1 cellular context compared by ENCODE assay signal in the genomic region with DNA sequence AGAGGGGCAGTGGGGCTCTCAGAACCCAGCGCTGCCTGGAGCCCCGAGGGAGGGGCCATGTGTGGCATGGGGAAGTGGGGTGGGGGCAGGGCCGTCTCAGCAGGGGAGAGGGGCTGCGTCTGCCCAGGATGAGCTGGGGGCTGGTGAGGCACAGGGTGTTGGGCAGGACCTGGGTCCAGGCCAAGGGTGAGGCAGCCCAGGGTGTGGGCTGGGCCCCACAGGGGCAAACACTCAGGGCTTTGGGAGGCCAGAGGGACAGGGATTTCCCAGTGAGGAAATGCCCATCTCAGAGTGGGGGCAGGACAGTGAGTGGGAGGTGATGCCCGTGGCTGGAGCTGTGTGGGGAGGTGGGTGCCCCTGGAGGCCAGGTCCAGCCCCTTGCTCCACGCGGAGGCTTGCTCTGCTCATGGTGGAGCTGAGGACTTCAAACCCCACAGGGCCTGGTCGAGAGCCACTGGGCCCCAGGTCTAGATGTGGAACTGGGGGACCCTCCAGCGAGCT.
TF ChIP-seq lines count a peak whose summit lies in the region.

No MANE protein-coding gene starts in this region.

TF ChIP-seq in HEK293, 187 proteins besides CTCF, POLR2A, EP300 and RAD21 (continued from another document and continues in another):
- TF ChIP-seq, protein P1, sequence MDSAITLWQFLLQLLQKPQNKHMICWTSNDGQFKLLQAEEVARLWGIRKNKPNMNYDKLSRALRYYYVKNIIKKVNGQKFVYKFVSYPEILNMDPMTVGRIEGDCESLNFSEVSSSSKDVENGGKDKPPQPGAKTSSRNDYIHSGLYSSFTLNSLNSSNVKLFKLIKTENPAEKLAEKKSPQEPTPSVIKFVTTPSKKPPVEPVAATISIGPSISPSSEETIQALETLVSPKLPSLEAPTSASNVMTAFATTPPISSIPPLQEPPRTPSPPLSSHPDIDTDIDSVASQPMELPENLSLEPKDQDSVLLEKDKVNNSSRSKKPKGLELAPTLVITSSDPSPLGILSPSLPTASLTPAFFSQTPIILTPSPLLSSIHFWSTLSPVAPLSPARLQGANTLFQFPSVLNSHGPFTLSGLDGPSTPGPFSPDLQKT (IDR thresholded peaks at IDR 0.05; ENCODE audit: borderline replicate concordance, low read depth, low read length) = no peak
- no peak for TF ChIP-seq KLF10 (tag by site-specific recombination; IDR thresholded peaks at IDR 0.05)
- TF ChIP-seq ZNF792 (tag by site-specific recombination; IDR thresholded peaks at IDR 0.05) = no peak
- no peak for TF ChIP-seq TRIM28 (IDR thresholded peaks at IDR 0.05; ENCODE audit: borderline replicate concordance, low read length)
- no peak for TF ChIP-seq ZNF350 (tag by site-specific recombination; IDR thresholded peaks at IDR 0.05)
- TF ChIP-seq ZNF501 (tag by site-specific recombination; IDR thresholded peaks at IDR 0.05) = no peak
- TF ChIP-seq ZBTB8A (tag by site-specific recombination; IDR thresholded peaks at IDR 0.05) = 0 out of 2 replicates have a peak, but pooled peaks have one; percentile 6
- TF ChIP-seq GLIS1 (tag by site-specific recombination; IDR thresholded peaks at IDR 0.05) = peak; percentile 77
- no peak for TF ChIP-seq ZNF629 (tag by site-specific recombination; IDR thresholded peaks at IDR 0.05)
- peak; percentile 74 for TF ChIP-seq GLIS2 (tag by site-specific recombination; IDR thresholded peaks at IDR 0.05)
- TF ChIP-seq SP3 (tag by site-specific recombination; IDR thresholded peaks at IDR 0.05) = no peak
- TF ChIP-seq ZNF433 (tag by site-specific recombination; IDR thresholded peaks at IDR 0.05; ENCODE audit: low read depth) = no peak
- TF ChIP-seq ZNF302 (tag by site-specific recombination; IDR thresholded peaks at IDR 0.05; ENCODE audit: low read depth) = no peak
- TF ChIP-seq ZFP37 (tag by site-specific recombination; IDR thresholded peaks at IDR 0.05) = no peak
- TF ChIP-seq ZNF324 (tag by site-specific recombination; IDR thresholded peaks at IDR 0.05) = no peak
- TF ChIP-seq FEZF1 (tag by site-specific recombination; IDR thresholded peaks at IDR 0.05) = no peak
- TF ChIP-seq, protein P2, sequence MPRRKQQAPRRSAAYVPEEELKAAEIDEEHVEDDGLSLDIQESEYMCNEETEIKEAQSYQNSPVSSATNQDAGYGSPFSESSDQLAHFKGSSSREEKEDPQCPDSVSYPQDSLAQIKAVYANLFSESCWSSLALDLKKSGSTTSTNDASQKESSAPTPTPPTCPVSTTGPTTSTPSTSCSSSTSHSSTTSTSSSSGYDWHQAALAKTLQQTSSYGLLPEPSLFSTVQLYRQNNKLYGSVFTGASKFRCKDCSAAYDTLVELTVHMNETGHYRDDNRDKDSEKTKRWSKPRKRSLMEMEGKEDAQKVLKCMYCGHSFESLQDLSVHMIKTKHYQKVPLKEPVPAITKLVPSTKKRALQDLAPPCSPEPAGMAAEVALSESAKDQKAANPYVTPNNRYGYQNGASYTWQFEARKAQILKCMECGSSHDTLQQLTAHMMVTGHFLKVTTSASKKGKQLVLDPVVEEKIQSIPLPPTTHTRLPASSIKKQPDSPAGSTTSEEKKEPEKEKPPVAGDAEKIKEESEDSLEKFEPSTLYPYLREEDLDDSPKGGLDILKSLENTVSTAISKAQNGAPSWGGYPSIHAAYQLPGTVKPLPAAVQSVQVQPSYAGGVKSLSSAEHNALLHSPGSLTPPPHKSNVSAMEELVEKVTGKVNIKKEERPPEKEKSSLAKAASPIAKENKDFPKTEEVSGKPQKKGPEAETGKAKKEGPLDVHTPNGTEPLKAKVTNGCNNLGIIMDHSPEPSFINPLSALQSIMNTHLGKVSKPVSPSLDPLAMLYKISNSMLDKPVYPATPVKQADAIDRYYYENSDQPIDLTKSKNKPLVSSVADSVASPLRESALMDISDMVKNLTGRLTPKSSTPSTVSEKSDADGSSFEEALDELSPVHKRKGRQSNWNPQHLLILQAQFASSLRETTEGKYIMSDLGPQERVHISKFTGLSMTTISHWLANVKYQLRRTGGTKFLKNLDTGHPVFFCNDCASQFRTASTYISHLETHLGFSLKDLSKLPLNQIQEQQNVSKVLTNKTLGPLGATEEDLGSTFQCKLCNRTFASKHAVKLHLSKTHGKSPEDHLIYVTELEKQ (tag by site-specific recombination; IDR thresholded peaks at IDR 0.05; ENCODE audit: borderline replicate concordance) = no peak
- no peak for TF ChIP-seq ZNF768 (tag by site-specific recombination; IDR thresholded peaks at IDR 0.05)
- no peak for TF ChIP-seq ZNF404 (tag by site-specific recombination; IDR thresholded peaks at IDR 0.05)
- TF ChIP-seq ZNF274 (IDR thresholded peaks at IDR 0.05; ENCODE audit: low read length) = no peak
- TF ChIP-seq ZNF274 (tag by site-specific recombination; IDR thresholded peaks at IDR 0.05; ENCODE audit: borderline replicate concordance) = no peak
- no peak for TF ChIP-seq ZNF843 (tag by site-specific recombination; IDR thresholded peaks at IDR 0.05)
- TF ChIP-seq, protein P3, sequence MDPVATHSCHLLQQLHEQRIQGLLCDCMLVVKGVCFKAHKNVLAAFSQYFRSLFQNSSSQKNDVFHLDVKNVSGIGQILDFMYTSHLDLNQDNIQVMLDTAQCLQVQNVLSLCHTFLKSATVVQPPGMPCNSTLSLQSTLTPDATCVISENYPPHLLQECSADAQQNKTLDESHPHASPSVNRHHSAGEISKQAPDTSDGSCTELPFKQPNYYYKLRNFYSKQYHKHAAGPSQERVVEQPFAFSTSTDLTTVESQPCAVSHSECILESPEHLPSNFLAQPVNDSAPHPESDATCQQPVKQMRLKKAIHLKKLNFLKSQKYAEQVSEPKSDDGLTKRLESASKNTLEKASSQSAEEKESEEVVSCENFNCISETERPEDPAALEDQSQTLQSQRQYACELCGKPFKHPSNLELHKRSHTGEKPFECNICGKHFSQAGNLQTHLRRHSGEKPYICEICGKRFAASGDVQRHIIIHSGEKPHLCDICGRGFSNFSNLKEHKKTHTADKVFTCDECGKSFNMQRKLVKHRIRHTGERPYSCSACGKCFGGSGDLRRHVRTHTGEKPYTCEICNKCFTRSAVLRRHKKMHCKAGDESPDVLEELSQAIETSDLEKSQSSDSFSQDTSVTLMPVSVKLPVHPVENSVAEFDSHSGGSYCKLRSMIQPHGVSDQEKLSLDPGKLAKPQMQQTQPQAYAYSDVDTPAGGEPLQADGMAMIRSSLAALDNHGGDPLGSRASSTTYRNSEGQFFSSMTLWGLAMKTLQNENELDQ (tag by site-specific recombination; IDR thresholded peaks at IDR 0.05; ENCODE audit: low read depth) = no peak
- TF ChIP-seq KLF8 (tag by site-specific recombination; IDR thresholded peaks at IDR 0.05) = no peak
- no peak for TF ChIP-seq KLF7 (tag by site-specific recombination; IDR thresholded peaks at IDR 0.05; ENCODE audit: borderline replicate concordance)
- no peak for TF ChIP-seq SCRT2 (tag by site-specific recombination; IDR thresholded peaks at IDR 0.05)
- TF ChIP-seq, protein P4, sequence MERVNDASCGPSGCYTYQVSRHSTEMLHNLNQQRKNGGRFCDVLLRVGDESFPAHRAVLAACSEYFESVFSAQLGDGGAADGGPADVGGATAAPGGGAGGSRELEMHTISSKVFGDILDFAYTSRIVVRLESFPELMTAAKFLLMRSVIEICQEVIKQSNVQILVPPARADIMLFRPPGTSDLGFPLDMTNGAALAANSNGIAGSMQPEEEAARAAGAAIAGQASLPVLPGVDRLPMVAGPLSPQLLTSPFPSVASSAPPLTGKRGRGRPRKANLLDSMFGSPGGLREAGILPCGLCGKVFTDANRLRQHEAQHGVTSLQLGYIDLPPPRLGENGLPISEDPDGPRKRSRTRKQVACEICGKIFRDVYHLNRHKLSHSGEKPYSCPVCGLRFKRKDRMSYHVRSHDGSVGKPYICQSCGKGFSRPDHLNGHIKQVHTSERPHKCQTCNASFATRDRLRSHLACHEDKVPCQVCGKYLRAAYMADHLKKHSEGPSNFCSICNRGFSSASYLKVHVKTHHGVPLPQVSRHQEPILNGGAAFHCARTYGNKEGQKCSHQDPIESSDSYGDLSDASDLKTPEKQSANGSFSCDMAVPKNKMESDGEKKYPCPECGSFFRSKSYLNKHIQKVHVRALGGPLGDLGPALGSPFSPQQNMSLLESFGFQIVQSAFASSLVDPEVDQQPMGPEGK (tag by site-specific recombination; IDR thresholded peaks at IDR 0.05) = no peak; the same call in 1 of the 2 replicates
- TF ChIP-seq REPIN1 (tag by site-specific recombination; IDR thresholded peaks at IDR 0.05; ENCODE audit: low read depth) = no peak
- TF ChIP-seq ZNF621 (tag by site-specific recombination; IDR thresholded peaks at IDR 0.05) = no peak
- no peak for TF ChIP-seq ZNF677 (tag by site-specific recombination; IDR thresholded peaks at IDR 0.05)
- peak; percentile 80 for TF ChIP-seq ZFHX2 (tag by site-specific recombination; conservative IDR thresholded peaks at IDR 0.05)
- TF ChIP-seq ZNF121 (tag by site-specific recombination; IDR thresholded peaks at IDR 0.05) = no peak
- TF ChIP-seq, protein P5, sequence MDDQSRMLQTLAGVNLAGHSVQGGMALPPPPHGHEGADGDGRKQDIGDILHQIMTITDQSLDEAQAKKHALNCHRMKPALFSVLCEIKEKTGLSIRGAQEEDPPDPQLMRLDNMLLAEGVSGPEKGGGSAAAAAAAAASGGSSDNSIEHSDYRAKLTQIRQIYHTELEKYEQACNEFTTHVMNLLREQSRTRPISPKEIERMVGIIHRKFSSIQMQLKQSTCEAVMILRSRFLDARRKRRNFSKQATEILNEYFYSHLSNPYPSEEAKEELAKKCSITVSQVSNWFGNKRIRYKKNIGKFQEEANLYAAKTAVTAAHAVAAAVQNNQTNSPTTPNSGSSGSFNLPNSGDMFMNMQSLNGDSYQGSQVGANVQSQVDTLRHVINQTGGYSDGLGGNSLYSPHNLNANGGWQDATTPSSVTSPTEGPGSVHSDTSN (CRISPR knock-in tag; IDR thresholded peaks at IDR 0.05) = no peak
- TF ChIP-seq, protein P6, sequence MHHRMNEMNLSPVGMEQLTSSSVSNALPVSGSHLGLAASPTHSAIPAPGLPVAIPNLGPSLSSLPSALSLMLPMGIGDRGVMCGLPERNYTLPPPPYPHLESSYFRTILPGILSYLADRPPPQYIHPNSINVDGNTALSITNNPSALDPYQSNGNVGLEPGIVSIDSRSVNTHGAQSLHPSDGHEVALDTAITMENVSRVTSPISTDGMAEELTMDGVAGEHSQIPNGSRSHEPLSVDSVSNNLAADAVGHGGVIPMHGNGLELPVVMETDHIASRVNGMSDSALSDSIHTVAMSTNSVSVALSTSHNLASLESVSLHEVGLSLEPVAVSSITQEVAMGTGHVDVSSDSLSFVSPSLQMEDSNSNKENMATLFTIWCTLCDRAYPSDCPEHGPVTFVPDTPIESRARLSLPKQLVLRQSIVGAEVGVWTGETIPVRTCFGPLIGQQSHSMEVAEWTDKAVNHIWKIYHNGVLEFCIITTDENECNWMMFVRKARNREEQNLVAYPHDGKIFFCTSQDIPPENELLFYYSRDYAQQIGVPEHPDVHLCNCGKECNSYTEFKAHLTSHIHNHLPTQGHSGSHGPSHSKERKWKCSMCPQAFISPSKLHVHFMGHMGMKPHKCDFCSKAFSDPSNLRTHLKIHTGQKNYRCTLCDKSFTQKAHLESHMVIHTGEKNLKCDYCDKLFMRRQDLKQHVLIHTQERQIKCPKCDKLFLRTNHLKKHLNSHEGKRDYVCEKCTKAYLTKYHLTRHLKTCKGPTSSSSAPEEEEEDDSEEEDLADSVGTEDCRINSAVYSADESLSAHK (tag by site-specific recombination; IDR thresholded peaks at IDR 0.05) = no peak
- no peak for TF ChIP-seq ZNF366 (tag by site-specific recombination; conservative IDR thresholded peaks at IDR 0.05)
- TF ChIP-seq ZNF221 (tag by site-specific recombination; IDR thresholded peaks at IDR 0.05; ENCODE audit: borderline replicate concordance) = no peak
- TF ChIP-seq ZNF785 (tag by site-specific recombination; IDR thresholded peaks at IDR 0.05) = no peak
- TF ChIP-seq ZNF214 (tag by site-specific recombination; IDR thresholded peaks at IDR 0.05; ENCODE audit: borderline replicate concordance) = no peak
- TF ChIP-seq ZNF664 (tag by site-specific recombination; IDR thresholded peaks at IDR 0.05) = no peak
- TF ChIP-seq GLI4 (tag by site-specific recombination; IDR thresholded peaks at IDR 0.05) = no peak
- no peak for TF ChIP-seq ZNF544 (tag by site-specific recombination; IDR thresholded peaks at IDR 0.05)
- peak; percentile 61 for TF ChIP-seq EGR2 (tag by site-specific recombination; IDR thresholded peaks at IDR 0.05; ENCODE audit: low read depth)
- no peak for TF ChIP-seq ZNF114 (tag by site-specific recombination; IDR thresholded peaks at IDR 0.05)
- TF ChIP-seq ZNF175 (tag by site-specific recombination; IDR thresholded peaks at IDR 0.05) = no peak
- TF ChIP-seq, protein P7, sequence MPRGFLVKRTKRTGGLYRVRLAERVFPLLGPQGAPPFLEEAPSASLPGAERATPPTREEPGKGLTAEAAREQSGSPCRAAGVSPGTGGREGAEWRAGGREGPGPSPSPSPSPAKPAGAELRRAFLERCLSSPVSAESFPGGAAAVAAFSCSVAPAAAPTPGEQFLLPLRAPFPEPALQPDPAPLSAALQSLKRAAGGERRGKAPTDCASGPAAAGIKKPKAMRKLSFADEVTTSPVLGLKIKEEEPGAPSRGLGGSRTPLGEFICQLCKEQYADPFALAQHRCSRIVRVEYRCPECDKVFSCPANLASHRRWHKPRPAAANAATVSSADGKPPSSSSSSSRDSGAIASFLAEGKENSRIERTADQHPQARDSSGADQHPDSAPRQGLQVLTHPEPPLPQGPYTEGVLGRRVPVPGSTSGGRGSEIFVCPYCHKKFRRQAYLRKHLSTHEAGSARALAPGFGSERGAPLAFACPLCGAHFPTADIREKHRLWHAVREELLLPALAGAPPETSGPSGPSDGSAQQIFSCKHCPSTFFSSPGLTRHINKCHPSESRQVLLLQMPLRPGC (tag by site-specific recombination; IDR thresholded peaks at IDR 0.05) = no peak
- TF ChIP-seq SALL2 (tag by site-specific recombination; IDR thresholded peaks at IDR 0.05; ENCODE audit: borderline replicate concordance) = no peak
- no peak for TF ChIP-seq ZNF157 (tag by site-specific recombination; IDR thresholded peaks at IDR 0.05)
- TF ChIP-seq, protein P8, sequence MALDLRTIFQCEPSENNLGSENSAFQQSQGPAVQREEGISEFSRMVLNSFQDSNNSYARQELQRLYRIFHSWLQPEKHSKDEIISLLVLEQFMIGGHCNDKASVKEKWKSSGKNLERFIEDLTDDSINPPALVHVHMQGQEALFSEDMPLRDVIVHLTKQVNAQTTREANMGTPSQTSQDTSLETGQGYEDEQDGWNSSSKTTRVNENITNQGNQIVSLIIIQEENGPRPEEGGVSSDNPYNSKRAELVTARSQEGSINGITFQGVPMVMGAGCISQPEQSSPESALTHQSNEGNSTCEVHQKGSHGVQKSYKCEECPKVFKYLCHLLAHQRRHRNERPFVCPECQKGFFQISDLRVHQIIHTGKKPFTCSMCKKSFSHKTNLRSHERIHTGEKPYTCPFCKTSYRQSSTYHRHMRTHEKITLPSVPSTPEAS (tag by site-specific recombination; IDR thresholded peaks at IDR 0.05) = no peak
- TF ChIP-seq, protein P9, sequence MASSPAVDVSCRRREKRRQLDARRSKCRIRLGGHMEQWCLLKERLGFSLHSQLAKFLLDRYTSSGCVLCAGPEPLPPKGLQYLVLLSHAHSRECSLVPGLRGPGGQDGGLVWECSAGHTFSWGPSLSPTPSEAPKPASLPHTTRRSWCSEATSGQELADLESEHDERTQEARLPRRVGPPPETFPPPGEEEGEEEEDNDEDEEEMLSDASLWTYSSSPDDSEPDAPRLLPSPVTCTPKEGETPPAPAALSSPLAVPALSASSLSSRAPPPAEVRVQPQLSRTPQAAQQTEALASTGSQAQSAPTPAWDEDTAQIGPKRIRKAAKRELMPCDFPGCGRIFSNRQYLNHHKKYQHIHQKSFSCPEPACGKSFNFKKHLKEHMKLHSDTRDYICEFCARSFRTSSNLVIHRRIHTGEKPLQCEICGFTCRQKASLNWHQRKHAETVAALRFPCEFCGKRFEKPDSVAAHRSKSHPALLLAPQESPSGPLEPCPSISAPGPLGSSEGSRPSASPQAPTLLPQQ (tag by site-specific recombination; IDR thresholded peaks at IDR 0.05) = peak; percentile 83
- TF ChIP-seq IKZF3 (tag by site-specific recombination; IDR thresholded peaks at IDR 0.05) = no peak
- TF ChIP-seq ZNF596 (tag by site-specific recombination; IDR thresholded peaks at IDR 0.05) = no peak
